In the genomic region with DNA sequence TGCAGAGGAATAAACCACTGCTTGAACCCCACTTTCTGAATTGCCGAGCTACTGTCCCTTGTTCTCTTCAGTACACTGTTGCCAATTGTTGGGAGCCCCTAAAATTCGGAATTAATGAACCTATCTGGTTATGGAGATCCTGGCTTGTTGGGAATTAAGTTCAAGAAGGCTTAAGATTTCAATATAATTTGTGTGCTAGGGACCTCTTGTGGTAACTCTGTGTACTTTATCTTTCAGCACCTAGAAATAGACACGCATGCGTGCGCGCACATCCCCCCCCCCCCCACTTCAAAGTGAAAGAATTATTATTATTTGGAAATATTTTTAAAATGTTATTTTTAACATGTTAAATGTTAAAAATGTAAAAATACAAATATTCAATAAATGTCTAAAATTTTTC, we compare ENCODE assay signal across 8 cellular contexts. TPM values are rescaled to one million over a fixed set of nuclear protein-coding genes. Genes with fewer than 3 reads are reported as not detected.
DNase-seq lines count a peak whose midpoint lies in the region; ATAC-seq and TF ChIP-seq lines count a peak whose summit lies in the region.

No MANE protein-coding gene starts in this region.

- H3K9me3 ChIP-seq in adrenal gland (replicated peaks in 1 of 3) = no peaks in the 10 kb centered on the region

- H3K9me3 Mint-ChIP-seq in activated CD8-positive, alpha-beta T cell treated with anti-CD3 and anti-CD28 coated beads for 36 hours = no peaks in the 10 kb centered on the region
- no peaks in the 10 kb centered on the region for H3K9me3 Mint-ChIP-seq in activated CD8-positive, alpha-beta T cell treated with anti-CD3 and anti-CD28 coated beads, Interleukin-2, amount 10 ng/mL, durations not matched to agents 7 days and 5 days (ENCODE audit: insufficient read depth)

- TF ChIP-seq CTCF in activated CD8-positive, alpha-beta T cell treated with anti-CD3 and anti-CD28 coated beads for 36 hours (IDR thresholded peaks at IDR 0.05) = peak; percentile 74
- peak; percentile 34 to 79 (median 64) for TF ChIP-seq CTCF in adrenal gland (IDR thresholded peaks at IDR 0.05)

- TF ChIP-seq POLR2A in adrenal gland (IDR thresholded peaks at IDR 0.05) = no peak

- CTCF ChIA-PET in activated CD8-positive, alpha-beta T cell treated with anti-CD3 and anti-CD28 coated beads for 36 hours (lab: Charles Lee) = interaction anchor here (0.8 to 3.1 kb wide), 14 partner anchors 9 to 422 kb away, joined by 3 to 15 read pairs (median 3); partner anchors contain the start of genes GFM2 and NSA2
- CTCF ChIA-PET in activated CD8-positive, alpha-beta T cell treated with anti-CD3 and anti-CD28 coated beads, Interleukin-2, amount 10 ng/mL, durations not matched to agents 7 days and 5 days (lab: Charles Lee) = interaction anchor here (1.0 to 1.4 kb wide), 6 partner anchors 69 to 1017 kb away, joined by 3 to 4 read pairs (median 3); partner anchors contain the start of genes GFM2 and NSA2

- H3K36me3 ChIP-seq in adrenal gland (replicated peaks in 1 of 2) = no peaks in the 10 kb centered on the region

- no peaks in the 10 kb centered on the region for H3K27me3 ChIP-seq in adrenal gland

- H3K36me3 Mint-ChIP-seq in activated CD8-positive, alpha-beta T cell treated with anti-CD3 and anti-CD28 coated beads for 36 hours (ENCODE audit: low read depth) = no peaks in the 10 kb centered on the region
- no peaks in the 10 kb centered on the region for H3K36me3 Mint-ChIP-seq in activated CD8-positive, alpha-beta T cell treated with anti-CD3 and anti-CD28 coated beads, Interleukin-2, amount 10 ng/mL, durations not matched to agents 7 days and 5 days (ENCODE audit: low read depth)

- DNase-seq in activated CD8-positive, alpha-beta T cell treated with anti-CD3 and anti-CD28 coated beads for 36 hours = peak; percentile 8
- no peak for DNase-seq in activated CD8-positive, alpha-beta T cell treated with anti-CD3 and anti-CD28 coated beads, Interleukin-2, amount 10 ng/mL, durations not matched to agents 7 days and 5 days
- DNase-seq in NCI-H1694 (lab: John Stamatoyannopoulos, UW) (peak; percentile 29), adrenal gland (peak in 1 of 7 donors; percentile 6), hippocampal formation (lab: John Stamatoyannopoulos, UW) (peak; percentile 9 to 86), stromal cell of bone marrow (ENCODE audit: low read depth) (peak; percentile 40)

- POLR2A ChIA-PET in activated CD8-positive, alpha-beta T cell treated with anti-CD3 and anti-CD28 coated beads for 36 hours (lab: Charles Lee) = no interaction called here
- POLR2A ChIA-PET in activated CD8-positive, alpha-beta T cell treated with anti-CD3 and anti-CD28 coated beads, Interleukin-2, amount 10 ng/mL, durations not matched to agents 7 days and 5 days (lab: Charles Lee) = no interaction called here

- peak; percentile 62 for ATAC-seq in activated CD8-positive, alpha-beta T cell treated with anti-CD3 and anti-CD28 coated beads for 36 hours
- no peak for ATAC-seq in activated CD8-positive, alpha-beta T cell treated with anti-CD3 and anti-CD28 coated beads, Interleukin-2, amount 10 ng/mL, durations not matched to agents 7 days and 5 days
- ATAC-seq in GM19463 (IDR thresholded peaks at IDR 0.05; ENCODE audit: unreplicated experiment) = no peak
- ATAC-seq in GM19397 (IDR thresholded peaks at IDR 0.05; ENCODE audit: unreplicated experiment) = no peak

- H3K27ac Mint-ChIP-seq in activated CD8-positive, alpha-beta T cell treated with anti-CD3 and anti-CD28 coated beads for 36 hours = no peak overlapping the region
- H3K27ac Mint-ChIP-seq in activated CD8-positive, alpha-beta T cell treated with anti-CD3 and anti-CD28 coated beads, Interleukin-2, amount 10 ng/mL, durations not matched to agents 7 days and 5 days = no peak overlapping the region

- no peak overlapping the region for H3K4me3 Mint-ChIP-seq in activated CD8-positive, alpha-beta T cell treated with anti-CD3 and anti-CD28 coated beads for 36 hours
- no peak overlapping the region for H3K4me3 Mint-ChIP-seq in activated CD8-positive, alpha-beta T cell treated with anti-CD3 and anti-CD28 coated beads, Interleukin-2, amount 10 ng/mL, durations not matched to agents 7 days and 5 days

- H3K4me1 ChIP-seq in adrenal gland (replicated peaks in 1 of 2) = no peaks in the 10 kb centered on the region

- intact Hi-C loops in activated CD8-positive, alpha-beta T cell treated with anti-CD3 and anti-CD28 coated beads for 36 hours (cut with micrococcal nuclease) = loop anchor here (5.0 to 10.0 kb wide), 2 partner anchors 155 to 247 kb away; partner anchors contain the start of genes GFM2 and NSA2
- intact Hi-C loops in adrenal gland (cut with DNase I) = loop anchor here (10.0 kb wide), 2 partner anchors 155 to 245 kb away; partner anchors contain the start of genes GFM2 (in 2 of the 2) and NSA2 (in 2 of the 2)

- no peaks in the 10 kb centered on the region for H3K4me1 Mint-ChIP-seq in activated CD8-positive, alpha-beta T cell treated with anti-CD3 and anti-CD28 coated beads for 36 hours (ENCODE audit: low read depth)
- no peaks in the 10 kb centered on the region for H3K4me1 Mint-ChIP-seq in activated CD8-positive, alpha-beta T cell treated with anti-CD3 and anti-CD28 coated beads, Interleukin-2, amount 10 ng/mL, durations not matched to agents 7 days and 5 days (ENCODE audit: low read depth)

- 1 to 9% (median 5%) methylated on average over 6 of the region's 6 CpGs for WGBS in adrenal gland, 4 donors

- H3K27ac ChIP-seq in adrenal gland = no peak overlapping the region

- H3K27me3 Mint-ChIP-seq in activated CD8-positive, alpha-beta T cell treated with anti-CD3 and anti-CD28 coated beads for 36 hours = peaks cover 4% of the 10 kb centered on the region
- peaks cover 7% of the 10 kb centered on the region for H3K27me3 Mint-ChIP-seq in activated CD8-positive, alpha-beta T cell treated with anti-CD3 and anti-CD28 coated beads, Interleukin-2, amount 10 ng/mL, durations not matched to agents 7 days and 5 days (ENCODE audit: low read depth)

- no peak overlapping the region for H3K4me3 ChIP-seq in adrenal gland

RNA-seq across cellular contexts. Expression of gene FAM169A, which starts 53.3 kb away (rescaled TPM):
- total RNA-seq in activated CD8-positive, alpha-beta T cell treated with anti-CD3 and anti-CD28 coated beads for 36 hours = 10 to 100 TPM; 10.4 to 11.5 TPM
- total RNA-seq in activated CD8-positive, alpha-beta T cell treated with anti-CD3 and anti-CD28 coated beads, Interleukin-2, amount 10 ng/mL, durations not matched to agents 7 days and 5 days = 1 to 10 TPM; 3.8 to 5.6 TPM
- total RNA-seq in adrenal gland = 10 to 100 TPM in 2 of 8 donors, 1 to 10 TPM in 6; 6.0 to 36.4 (median 7.4) TPM
- polyA plus RNA-seq in adrenal gland = 1 to 10 TPM; 1.7 to 9.2 (median 3.4) TPM
